Comparison of ENCODE assay signal across 14 cellular contexts in genomic region chr17:38562215-38562569, GRCh38. TPM values are rescaled to one million over a fixed set of nuclear protein-coding genes. Genes with fewer than 3 reads are reported as not detected.
"Had no signal": no experiment of that assay in that cellular context is flagged by ENCODE, and none has a peak within 500 bp of the region (broad histone marks: within the 10 kb centered on the region; RNA-seq: fewer than 3 reads in every experiment).

No MANE protein-coding gene starts in this region.

- H3K36me3 ChIP-seq: sigmoid colon, spleen, transverse colon had no signal

- H3K27ac ChIP-seq: foreskin keratinocyte, psoas muscle, sigmoid colon, spleen, transverse colon had no signal

- H3K9me3 ChIP-seq: psoas muscle, sigmoid colon, spleen, transverse colon had no signal

- H3K27ac Mint-ChIP-seq: activated naive CD4-positive, alpha-beta T cell treated with anti-CD3 and anti-CD28 coated beads, Interleukin-2, amount 50 U/mL, for 24 hours; immature natural killer cell; nephron progenitor cell had no signal

- H3K4me3 ChIP-seq: psoas muscle, sigmoid colon, transverse colon had no signal

- ATAC-seq: foreskin keratinocyte, psoas muscle, SK-N-SH treated with all-trans-retinoic acid at 6 μM for 48 hours had no signal

- H3K9me3 Mint-ChIP-seq: activated naive CD4-positive, alpha-beta T cell treated with anti-CD3 and anti-CD28 coated beads, Interleukin-2, amount 50 U/mL, for 24 hours; immature natural killer cell had no signal

- H3K4me3 Mint-ChIP-seq: immature natural killer cell, nephron progenitor cell had no signal

- DNase-seq: aorta; cerebellar nuclear complex; effector memory CD4-positive, alpha-beta T cell; foreskin keratinocyte; immature natural killer cell; psoas muscle; sigmoid colon; spleen; stimulated activated naive CD4-positive, alpha-beta T cell; transverse colon had no signal

- H3K4me1 ChIP-seq: foreskin keratinocyte had no signal

- H3K36me3 Mint-ChIP-seq: activated naive CD4-positive, alpha-beta T cell treated with anti-CD3 and anti-CD28 coated beads, Interleukin-2, amount 50 U/mL, for 24 hours; immature natural killer cell had no signal

RNA-seq across cellular contexts. Expression of gene SRCIN1, which starts 43.6 kb away (rescaled TPM):
- total RNA-seq: osteoblast had no signal
- polyA plus RNA-seq: immature natural killer cell had no signal
